8 cellular contexts compared by ENCODE assay signal in genomic region chr6:138817799-138818198, GRCh38. TPM values are rescaled to one million over a fixed set of nuclear protein-coding genes. Genes with fewer than 3 reads are reported as not detected.
DNase-seq lines count a peak whose midpoint lies in the region; ATAC-seq, FAIRE-seq and TF ChIP-seq lines count a peak whose summit lies in the region.

No MANE protein-coding gene starts in this region.

- H3K4me1 Mint-ChIP-seq in activated CD4-positive, alpha-beta memory T cell treated with anti-CD3 and anti-CD28 coated beads for 36 hours (ENCODE audit: low read depth) = peaks cover 30% of the 10 kb centered on the region
- H3K4me1 Mint-ChIP-seq in CD8-positive, alpha-beta T cell (ENCODE audit: low read depth) = no peaks in the 10 kb centered on the region
- H3K4me1 Mint-ChIP-seq in effector memory CD8-positive, alpha-beta T cell (ENCODE audit: low read depth in 2 of 2) = no peaks in the 10 kb centered on the region

- CTCF ChIA-PET in activated CD4-positive, alpha-beta memory T cell treated with anti-CD3 and anti-CD28 coated beads for 36 hours (lab: Charles Lee) = interaction anchor here (1.5 to 6.2 kb wide), 3 partner anchors 170 to 547 kb away, joined by 4 to 67 read pairs (median 8); partner anchors contain the start of gene REPS1
- CTCF ChIA-PET in CD8-positive, alpha-beta T cell (lab: Charles Lee) = interaction anchor here (1.0 to 1.1 kb wide), 2 partner anchors 171 to 547 kb away, joined by 3 read pairs; no protein-coding TSS in a partner anchor

- H3K9me3 ChIP-seq in keratinocyte (ENCODE audit: control insufficient read depth, low read depth, low read length) = no peaks in the 10 kb centered on the region
- H3K9me3 ChIP-seq in CD8-positive, alpha-beta T cell (ENCODE audit: low read length) = no peaks in the 10 kb centered on the region

- FAIRE-seq in HTR-8/SVneo (lab: Jason Lieb, UNC) (no peak), keratinocyte (lab: Jason Lieb, UNC) (peak; percentile 95)

- H2AFZ ChIP-seq in keratinocyte (ENCODE audit: control insufficient read depth, low read length) = no peak overlapping the region

- no peaks in the 10 kb centered on the region for H3K9me3 Mint-ChIP-seq in activated CD4-positive, alpha-beta memory T cell treated with anti-CD3 and anti-CD28 coated beads for 36 hours
- no peaks in the 10 kb centered on the region for H3K9me3 Mint-ChIP-seq in CD8-positive, alpha-beta T cell
- no peaks in the 10 kb centered on the region for H3K9me3 Mint-ChIP-seq in effector memory CD8-positive, alpha-beta T cell

- H3K36me3 Mint-ChIP-seq in activated CD4-positive, alpha-beta memory T cell treated with anti-CD3 and anti-CD28 coated beads for 36 hours = no peaks in the 10 kb centered on the region
- no peaks in the 10 kb centered on the region for H3K36me3 Mint-ChIP-seq in CD8-positive, alpha-beta T cell
- H3K36me3 Mint-ChIP-seq in effector memory CD8-positive, alpha-beta T cell (ENCODE audit: insufficient read depth) = no peaks in the 10 kb centered on the region

- H3K79me2 ChIP-seq in keratinocyte (ENCODE audit: control insufficient read depth, insufficient read depth, low read length) = no peaks in the 10 kb centered on the region

- intact Hi-C loops in activated CD4-positive, alpha-beta memory T cell treated with anti-CD3 and anti-CD28 coated beads for 36 hours (cut with micrococcal nuclease) = loop anchor here (2.0 to 5.0 kb wide), 9 partner anchors 53 to 345 kb away; partner anchors contain the start of gene ABRACL
- intact Hi-C loops in CD8-positive, alpha-beta T cell (cut with DNase I, micrococcal nuclease) = loop anchor here (2.0 to 10.0 kb wide), 6 partner anchors 171 to 547 kb away; partner anchors contain the start of gene REPS1 (in 1 of the 2)

- TF ChIP-seq CTCF in keratinocyte (optimal IDR thresholded peaks at IDR 0.05 in 1 of 3, IDR thresholded peaks at IDR 0.05 in 1 of 3, conservative IDR thresholded peaks at IDR 0.05 in 1 of 3; ENCODE audit: extremely low read depth in 1 of 3, insufficient read depth in 2 of 3, low read length in 3 of 3) = no peak
- no peak for TF ChIP-seq CTCF in CD8-positive, alpha-beta T cell (IDR thresholded peaks at IDR 0.05)

- H3K4me3 ChIP-seq in keratinocyte (ENCODE audit: control insufficient read depth in 2 of 3, extremely low read depth in 1 of 3, insufficient read depth in 2 of 3, low read depth in 1 of 3, low read length in 3 of 3) = no peak overlapping the region
- no peak overlapping the region for H3K4me3 ChIP-seq in CD8-positive, alpha-beta T cell (ENCODE audit: low read depth, low read length)

- H3K27me3 Mint-ChIP-seq in activated CD4-positive, alpha-beta memory T cell treated with anti-CD3 and anti-CD28 coated beads for 36 hours = peaks cover 3% of the 10 kb centered on the region
- H3K27me3 Mint-ChIP-seq in CD8-positive, alpha-beta T cell (ENCODE audit: low read depth) = no peaks in the 10 kb centered on the region
- peaks cover 0 to 5% of the 10 kb centered on the region in 2 donors for H3K27me3 Mint-ChIP-seq in effector memory CD8-positive, alpha-beta T cell

- DNase-seq in DMS79 treated with DMSO at 0.1 percent for 48 hours (lab: John Stamatoyannopoulos, UW) (peak; percentile 96), HTR-8/SVneo (ENCODE audit: insufficient read length, low spot score) (peak; percentile 12), keratinocyte (ENCODE audit: low read depth, low spot score) (peak; percentile 98)
- DNase-seq in activated CD4-positive, alpha-beta memory T cell treated with anti-CD3 and anti-CD28 coated beads for 36 hours = peak; percentile 50
- DNase-seq in CD8-positive, alpha-beta T cell = no peak
- DNase-seq in effector memory CD8-positive, alpha-beta T cell = no peak

- dilution Hi-C loops in keratinocyte (cut with MboI; ENCODE audit: extremely low pct_ligation_motif_present, low sequenced_read_pairs) = no loop called here

- H3K4me1 ChIP-seq in keratinocyte (ENCODE audit: control insufficient read depth, extremely low read depth, insufficient read depth, low read length) = peaks cover 52% of the 10 kb centered on the region
- H3K4me1 ChIP-seq in CD8-positive, alpha-beta T cell (ENCODE audit: insufficient read depth, low read length) = no peaks in the 10 kb centered on the region

- no peaks in the 10 kb centered on the region for H3K36me3 ChIP-seq in keratinocyte (ENCODE audit: control insufficient read depth in 2 of 2, extremely low read depth in 1 of 2, insufficient read depth in 2 of 2, low read length in 2 of 2)
- no peaks in the 10 kb centered on the region for H3K36me3 ChIP-seq in CD8-positive, alpha-beta T cell (ENCODE audit: insufficient read depth, low read length)

- ATAC-seq in HG03565 (IDR thresholded peaks at IDR 0.05; ENCODE audit: unreplicated experiment) (no peak), GM19452 (IDR thresholded peaks at IDR 0.05; ENCODE audit: unreplicated experiment) (no peak)
- no peak for ATAC-seq in CD8-positive, alpha-beta T cell
- no peak for ATAC-seq in effector memory CD8-positive, alpha-beta T cell (replicated peaks)

- H3K27me3 ChIP-seq in keratinocyte (ENCODE audit: control insufficient read depth, extremely low read depth, insufficient read depth, low read length) = no peaks in the 10 kb centered on the region
- H3K27me3 ChIP-seq in CD8-positive, alpha-beta T cell (ENCODE audit: insufficient read depth, low read length) = no peaks in the 10 kb centered on the region

- peak overlapping the region; percentile 76 for H3K4me2 ChIP-seq in keratinocyte (ENCODE audit: control insufficient read depth, extremely low read depth, insufficient read depth, low read depth, low read length)

- peak overlapping the region; percentile 99 for H3K27ac ChIP-seq in keratinocyte (ENCODE audit: control insufficient read depth, insufficient read depth, low read length)
- H3K27ac ChIP-seq in CD8-positive, alpha-beta T cell (ENCODE audit: low read depth, low read length) = no peak overlapping the region

- peak overlapping the region; percentile 80 for H3K9ac ChIP-seq in keratinocyte (ENCODE audit: control insufficient read depth, extremely low read depth, insufficient read depth, low read length)

- peak overlapping the region; percentile 50 for H3K27ac Mint-ChIP-seq in activated CD4-positive, alpha-beta memory T cell treated with anti-CD3 and anti-CD28 coated beads for 36 hours
- H3K27ac Mint-ChIP-seq in CD8-positive, alpha-beta T cell = no peak overlapping the region
- peak overlapping the region in 1 of 2 donors; percentile 49 for H3K27ac Mint-ChIP-seq in effector memory CD8-positive, alpha-beta T cell

- POLR2A ChIA-PET in activated CD4-positive, alpha-beta memory T cell treated with anti-CD3 and anti-CD28 coated beads for 36 hours (lab: Charles Lee) = interaction anchor here (1.4 kb wide), 1 partner anchor 174 kb away, joined by 4 read pairs; no protein-coding TSS in a partner anchor
- POLR2A ChIA-PET in CD8-positive, alpha-beta T cell (lab: Charles Lee) = no interaction called here

- no peaks in the 10 kb centered on the region for H3K9me1 ChIP-seq in keratinocyte (ENCODE audit: control insufficient read depth, extremely low read depth, insufficient read depth, low read length)

- no peaks in the 10 kb centered on the region for H4K20me1 ChIP-seq in keratinocyte (ENCODE audit: control insufficient read depth, extremely low read depth, insufficient read depth, low read length)

- H3K4me3 Mint-ChIP-seq in activated CD4-positive, alpha-beta memory T cell treated with anti-CD3 and anti-CD28 coated beads for 36 hours = no peak overlapping the region
- H3K4me3 Mint-ChIP-seq in CD8-positive, alpha-beta T cell = no peak overlapping the region
- H3K4me3 Mint-ChIP-seq in effector memory CD8-positive, alpha-beta T cell = no peak overlapping the region

RNA-seq across cellular contexts. Expression of gene ECT2L, which starts 21.9 kb away (rescaled TPM):
- total RNA-seq in activated CD4-positive, alpha-beta memory T cell treated with anti-CD3 and anti-CD28 coated beads for 36 hours = not detected
- polyA plus RNA-seq in keratinocyte = 0.01 to 0.06 TPM in 2 of 3 replicates, not detected in the other
- polyA plus RNA-seq in keratinocyte (2011; ENCODE audit: low read depth) = 0.12 TPM
- polyA plus RNA-seq in keratinocyte (2011; cell fraction: cytosol; rRNA removed) = 0.01 TPM in 1 of 2 replicates, not detected in the other
- 0.04 and 0.05 TPM in 2 replicates for polyA plus RNA-seq in keratinocyte (2011; cell fraction: nucleus; rRNA removed)
- 0.16 TPM in 1 of 2 replicates, not detected in the other for polyA plus RNA-seq in keratinocyte (2012; ENCODE audit: low replicate concordance)
- polyA minus RNA-seq in keratinocyte = 0.03 to 0.06 TPM in 2 of 3 replicates, not detected in the other
- not detected for polyA minus RNA-seq in keratinocyte (2011; cell fraction: cytosol; rRNA and poly(A)+ RNA removed)
- not detected in 2 replicates for polyA minus RNA-seq in keratinocyte (2011; cell fraction: nucleus; rRNA and poly(A)+ RNA removed)
- total RNA-seq in CD8-positive, alpha-beta T cell = not detected

RNA-seq across cellular contexts. Expression of gene CCDC28A, which starts 44.2 kb away (rescaled TPM):
- total RNA-seq in activated CD4-positive, alpha-beta memory T cell treated with anti-CD3 and anti-CD28 coated beads for 36 hours = 10 to 100 TPM; 17.9 to 18.8 TPM
- 5.8 to 8.9 TPM (median 6.6 TPM) in 3 replicates for polyA plus RNA-seq in keratinocyte
- 6.5 TPM for polyA plus RNA-seq in keratinocyte (2011; ENCODE audit: low read depth)
- polyA plus RNA-seq in keratinocyte (2011; cell fraction: cytosol; rRNA removed) = 6.5 and 12.5 TPM in 2 replicates
- polyA plus RNA-seq in keratinocyte (2011; cell fraction: nucleus; rRNA removed) = 4.6 and 7.1 TPM in 2 replicates
- 6.2 and 14.4 TPM in 2 replicates for polyA plus RNA-seq in keratinocyte (2012; ENCODE audit: low replicate concordance)
- 0.85 to 5.4 TPM (median 4.6 TPM) in 3 replicates for polyA minus RNA-seq in keratinocyte
- 2.1 TPM for polyA minus RNA-seq in keratinocyte (2011; cell fraction: cytosol; rRNA and poly(A)+ RNA removed)
- polyA minus RNA-seq in keratinocyte (2011; cell fraction: nucleus; rRNA and poly(A)+ RNA removed) = 0.53 and 1.5 TPM in 2 replicates
- 10 to 100 TPM; 38.2 to 39.4 TPM for total RNA-seq in CD8-positive, alpha-beta T cell

Comparison
In these comparisons a context has a peak if more than half of its experiments do, and no peak if none do; other contexts are left out.
1. DNase-seq: peak in DMS79 treated with DMSO at 0.1 percent for 48 hours (single experiment), HTR-8/SVneo (single experiment), activated CD4-positive, alpha-beta memory T cell treated with anti-CD3 and anti-CD28 coated beads for 36 hours (single experiment) and keratinocyte (single experiment); none in CD8-positive, alpha-beta T cell (0 of 7) and effector memory CD8-positive, alpha-beta T cell (0 of 3).